2 cellular contexts compared by ENCODE assay signal in genomic region chr4:153512952-153513500, GRCh38.
TF ChIP-seq lines count a peak whose summit lies in the region.

No MANE protein-coding gene starts in this region.

TF ChIP-seq in IMR-90, 13 proteins besides CTCF, POLR2A, EP300 and RAD21:
- no peak for TF ChIP-seq RCOR1 (IDR thresholded peaks at IDR 0.05; ENCODE audit: insufficient replicate concordance, low read length)
- TF ChIP-seq, protein P1, sequence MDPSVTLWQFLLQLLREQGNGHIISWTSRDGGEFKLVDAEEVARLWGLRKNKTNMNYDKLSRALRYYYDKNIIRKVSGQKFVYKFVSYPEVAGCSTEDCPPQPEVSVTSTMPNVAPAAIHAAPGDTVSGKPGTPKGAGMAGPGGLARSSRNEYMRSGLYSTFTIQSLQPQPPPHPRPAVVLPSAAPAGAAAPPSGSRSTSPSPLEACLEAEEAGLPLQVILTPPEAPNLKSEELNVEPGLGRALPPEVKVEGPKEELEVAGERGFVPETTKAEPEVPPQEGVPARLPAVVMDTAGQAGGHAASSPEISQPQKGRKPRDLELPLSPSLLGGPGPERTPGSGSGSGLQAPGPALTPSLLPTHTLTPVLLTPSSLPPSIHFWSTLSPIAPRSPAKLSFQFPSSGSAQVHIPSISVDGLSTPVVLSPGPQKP (IDR thresholded peaks at IDR 0.05; ENCODE audit: borderline replicate concordance, low read depth, low read length) = no peak
- no peak for TF ChIP-seq SMC3 (IDR thresholded peaks at IDR 0.05; ENCODE audit: low read depth, low read length)
- TF ChIP-seq MAFK (IDR thresholded peaks at IDR 0.05; ENCODE audit: low read depth, low read length) = no peak
- TF ChIP-seq RFX5 (IDR thresholded peaks at IDR 0.05; ENCODE audit: low read depth, low read length) = no peak
- TF ChIP-seq, protein P2, sequence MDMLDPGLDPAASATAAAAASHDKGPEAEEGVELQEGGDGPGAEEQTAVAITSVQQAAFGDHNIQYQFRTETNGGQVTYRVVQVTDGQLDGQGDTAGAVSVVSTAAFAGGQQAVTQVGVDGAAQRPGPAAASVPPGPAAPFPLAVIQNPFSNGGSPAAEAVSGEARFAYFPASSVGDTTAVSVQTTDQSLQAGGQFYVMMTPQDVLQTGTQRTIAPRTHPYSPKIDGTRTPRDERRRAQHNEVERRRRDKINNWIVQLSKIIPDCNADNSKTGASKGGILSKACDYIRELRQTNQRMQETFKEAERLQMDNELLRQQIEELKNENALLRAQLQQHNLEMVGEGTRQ (IDR thresholded peaks at IDR 0.05; ENCODE audit: low read depth, low read length) = no peak
- TF ChIP-seq MAZ (IDR thresholded peaks at IDR 0.05; ENCODE audit: borderline replicate concordance, low read depth, low read length) = no peak
- TF ChIP-seq NFE2L2 (IDR thresholded peaks at IDR 0.05; ENCODE audit: low read depth, low read length) = no peak
- no peak for TF ChIP-seq MXI1 (IDR thresholded peaks at IDR 0.05; ENCODE audit: borderline replicate concordance, low read depth, low read length)
- no peak for TF ChIP-seq BHLHE40 (IDR thresholded peaks at IDR 0.05; ENCODE audit: low read depth, low read length)
- TF ChIP-seq FOS (IDR thresholded peaks at IDR 0.05; ENCODE audit: low read depth, low read length) = no peak
- TF ChIP-seq CHD1 (IDR thresholded peaks at IDR 0.05; ENCODE audit: low read depth, low read length) = no peak
- no peak for TF ChIP-seq CEBPB (IDR thresholded peaks at IDR 0.05; ENCODE audit: low read depth, low read length)

TF ChIP-seq in endothelial cell of umbilical vein, 7 proteins besides CTCF, POLR2A, EP300 and RAD21:
- TF ChIP-seq GATA2 (IDR thresholded peaks at IDR 0.05; ENCODE audit: insufficient read depth, insufficient read length, low read depth, low read length) = no peak
